Comparison of ENCODE assay signal across 9 cellular contexts in genomic region chr11:18329196-18329870, GRCh38. TPM values are rescaled to one million over a fixed set of nuclear protein-coding genes. Genes with fewer than 3 reads are reported as not detected.
A peak's percentile ranks its signal among the peaks of the same experiment; 100 is the strongest.
DNase-seq lines count a peak whose midpoint lies in the region; ATAC-seq and TF ChIP-seq lines count a peak whose summit lies in the region.
"Had no signal": no experiment of that assay in that cellular context is flagged by ENCODE, and none has a peak within 500 bp of the region (broad histone marks: within the 10 kb centered on the region; RNA-seq: fewer than 3 reads in every experiment).

No MANE protein-coding gene starts in this region.

- H3K27me3 Mint-ChIP-seq in CD4-positive, CD25-positive, alpha-beta regulatory T cell: no peaks in the 10 kb centered on the region
- H3K27me3 Mint-ChIP-seq in chondrocyte (ENCODE audit: low read depth): no peaks in the 10 kb centered on the region

- peaks cover 43% of the 10 kb centered on the region for H3K4me1 ChIP-seq in CD4-positive, CD25-positive, alpha-beta regulatory T cell (ENCODE audit: control insufficient read depth, insufficient read depth, low read length, poor library complexity, severe bottlenecking)

- H3K27me3 ChIP-seq in CD4-positive, CD25-positive, alpha-beta regulatory T cell (ENCODE audit: control insufficient read depth, insufficient read depth, low read length): no peaks in the 10 kb centered on the region

- H3K27ac Mint-ChIP-seq in CD4-positive, CD25-positive, alpha-beta regulatory T cell: peak overlapping the region; percentile 2 to 20 (median 19)
- peak overlapping the region; percentile 28 for H3K27ac Mint-ChIP-seq in chondrocyte (ENCODE audit: unreplicated experiment)

- no peak for ATAC-seq in CD4-positive, CD25-positive, alpha-beta regulatory T cell (ENCODE audit: low read depth in 2 of 2)
- peak; percentile 71 for ATAC-seq in GM19351 (IDR thresholded peaks at IDR 0.05; ENCODE audit: unreplicated experiment)
- peak; percentile 68 for ATAC-seq in HG03571 (IDR thresholded peaks at IDR 0.05; ENCODE audit: unreplicated experiment)
- no peak for ATAC-seq in sciatic nerve

- H3K4me3 Mint-ChIP-seq in CD4-positive, CD25-positive, alpha-beta regulatory T cell: peak overlapping the region in 2 of 4 donors; percentile 16 to 17
- H3K4me3 Mint-ChIP-seq in chondrocyte (ENCODE audit: unreplicated experiment): no peak overlapping the region

- H3K36me3 Mint-ChIP-seq in CD4-positive, CD25-positive, alpha-beta regulatory T cell: peaks cover 29% of the 10 kb centered on the region
- peaks cover 14% of the 10 kb centered on the region for H3K36me3 Mint-ChIP-seq in chondrocyte (ENCODE audit: low read depth)

- no peaks in the 10 kb centered on the region for H3K9me3 ChIP-seq in CD4-positive, CD25-positive, alpha-beta regulatory T cell (ENCODE audit: control insufficient read depth in 2 of 2, low read length in 2 of 2)

- DNase-seq in CD4-positive, CD25-positive, alpha-beta regulatory T cell: peak in 1 of 3 donors; percentile 32
- no peak for DNase-seq in chondrocyte (ENCODE audit: low spot score)
- no peak for DNase-seq in sciatic nerve (ENCODE audit: low spot score)
- DNase-seq in NCI-H2107 treated with DMSO at 0.1 percent for 48 hours (lab: John Stamatoyannopoulos, UW; ENCODE audit: unreplicated experiment): no peak
- DNase-seq in activated effector memory CD4-positive, alpha-beta T cell treated with Interleukin-2 at 50 U/mL for 16 hours: no peak
- no peak for DNase-seq in activated CD8-positive, alpha-beta memory T cell treated with anti-CD3 and anti-CD28 coated beads, Interleukin-2, amount 50 U/mL, for 4 hours
- DNase-seq: aorta had no signal

- H3K36me3 ChIP-seq in CD4-positive, CD25-positive, alpha-beta regulatory T cell (ENCODE audit: control insufficient read depth, insufficient read depth, low read length): peaks cover 32% of the 10 kb centered on the region

- no peak for TF ChIP-seq CTCF in chondrocyte (IDR thresholded peaks at IDR 0.05)

- H3K4me1 Mint-ChIP-seq in CD4-positive, CD25-positive, alpha-beta regulatory T cell: peaks cover 40 to 66% (median 55%) of the 10 kb centered on the region in 4 donors
- H3K4me1 Mint-ChIP-seq in chondrocyte (ENCODE audit: low read depth): peaks cover 36% of the 10 kb centered on the region

- no peak overlapping the region for H3K27ac ChIP-seq in CD4-positive, CD25-positive, alpha-beta regulatory T cell (ENCODE audit: insufficient read depth, low read length, poor library complexity, severe bottlenecking)

- no peak overlapping the region for H3K4me3 ChIP-seq in CD4-positive, CD25-positive, alpha-beta regulatory T cell (ENCODE audit: low read depth, low read length)

- intact Hi-C loops in sciatic nerve (cut with DNase I): no loop called here

- no peaks in the 10 kb centered on the region for H3K9me3 Mint-ChIP-seq in CD4-positive, CD25-positive, alpha-beta regulatory T cell
- no peaks in the 10 kb centered on the region for H3K9me3 Mint-ChIP-seq in chondrocyte (ENCODE audit: low read depth)

RNA-seq across cellular contexts. Expression of gene GTF2H1, which starts 7.0 kb away (rescaled TPM):
- 25.8 TPM for total RNA-seq in CD4-positive, CD25-positive, alpha-beta regulatory T cell
- 10 to 100 TPM; 29.2 to 32.0 (median 30.3) TPM for polyA plus RNA-seq in CD4-positive, CD25-positive, alpha-beta regulatory T cell
- total RNA-seq in chondrocyte: 55.9 to 71.6 TPM (median 57.1 TPM) in 3 replicates
- total RNA-seq in sciatic nerve: 53.5 TPM

RNA-seq across cellular contexts. Expression of gene HPS5, which starts 7.4 kb away (rescaled TPM):
- total RNA-seq in CD4-positive, CD25-positive, alpha-beta regulatory T cell: 13.0 TPM
- 10 to 100 TPM; 14.3 to 18.6 (median 15.4) TPM for polyA plus RNA-seq in CD4-positive, CD25-positive, alpha-beta regulatory T cell
- total RNA-seq in chondrocyte: 31.1 to 67.9 TPM (median 35.2 TPM) in 3 replicates
- 44.5 TPM for total RNA-seq in sciatic nerve

Comparison
In these comparisons a context has a peak if more than half of its experiments do, and no peak if none do; other contexts are left out.
1. ATAC-seq: peak in GM19351 (single experiment) and HG03571 (single experiment); none in CD4-positive, CD25-positive, alpha-beta regulatory T cell (0 of 2) and sciatic nerve (single experiment).